In the genomic region with DNA sequence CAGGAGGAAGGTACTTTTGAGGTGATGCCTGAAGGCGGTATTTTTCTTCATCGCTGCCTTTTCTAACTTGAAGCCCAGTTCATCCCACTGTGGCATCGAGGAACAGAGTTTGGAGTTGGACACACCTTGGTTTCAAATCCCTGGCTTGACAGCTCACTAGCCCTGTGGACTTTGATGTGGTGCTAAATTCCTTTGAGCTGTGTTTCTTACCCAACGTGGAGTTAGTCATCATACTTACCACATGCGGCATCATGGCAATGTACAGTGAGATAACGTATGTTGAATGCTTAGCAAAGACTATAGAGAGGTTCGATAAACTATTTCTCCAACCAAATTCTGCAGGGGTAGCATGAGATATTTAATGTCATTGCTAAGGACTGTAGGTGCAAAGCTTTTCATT, we compare ENCODE assay signal across 8 cellular contexts. TPM values are rescaled to one million over a fixed set of nuclear protein-coding genes. Genes with fewer than 3 reads are reported as not detected.
A peak's percentile ranks its signal among the peaks of the same experiment; 100 is the strongest.
DNase-seq lines count a peak whose midpoint lies in the region; ATAC-seq and TF ChIP-seq lines count a peak whose summit lies in the region.

No MANE protein-coding gene starts in this region.

- peak overlapping the region; percentile 41 to 49 for H3K18ac ChIP-seq in mesenchymal stem cell (ENCODE audit: low read depth in 1 of 2, low read length in 2 of 2)

- no peak overlapping the region for H2BK15ac ChIP-seq in mesenchymal stem cell (ENCODE audit: low read depth, poor library complexity, severe bottlenecking)

- 56% methylated on average over 4 of the region's 7 CpGs for WGBS in mesenchymal stem cell
- WGBS in thyroid gland, 2 donors: 73 to 80% methylated on average over 7 of the region's 7 CpGs

- TF ChIP-seq CTCF in AG04450 (IDR thresholded peaks at IDR 0.05; ENCODE audit: low read depth, low read length): no peak
- no peak for TF ChIP-seq CTCF in thyroid gland (IDR thresholded peaks at IDR 0.05)

- peak overlapping the region; percentile 57 for H3K4me2 ChIP-seq in mesenchymal stem cell (ENCODE audit: low read length, poor library complexity, severe bottlenecking)

- no peaks in the 10 kb centered on the region for H3K79me1 ChIP-seq in mesenchymal stem cell (replicated peaks; ENCODE audit: low read length, poor library complexity, severe bottlenecking)

- intact Hi-C loops in thyroid gland (cut with DNase I): no loop called here

- no peak for ATAC-seq in HG03432 (IDR thresholded peaks at IDR 0.05; ENCODE audit: unreplicated experiment)

- no peak overlapping the region for H4K91ac ChIP-seq in mesenchymal stem cell (ENCODE audit: low read length)

- peak; percentile 53 for DNase-seq in AG04450 (ENCODE audit: low read depth, low spot score)
- no peak for DNase-seq in caudate nucleus (lab: John Stamatoyannopoulos, UW)
- DNase-seq in mesenchymal stem cell: peak; percentile 92
- no peak for DNase-seq in ureter (ENCODE audit: low spot score)
- DNase-seq in thyroid gland: no peak
- no peak for DNase-seq in NCI-H446 treated with DMSO at 0.1 percent for 48 hours (lab: John Stamatoyannopoulos, UW)

- H3K27ac ChIP-seq in AG04450 (ENCODE audit: low read depth, low read length) (no peak overlapping the region), HUES48 (ENCODE audit: low read depth, low read length) (peak overlapping the region; percentile 59), caudate nucleus (ENCODE audit: low read depth, low read length) (peak overlapping the region; percentile 96), mesenchymal stem cell (ENCODE audit: low read length, poor library complexity, severe bottlenecking) (peak overlapping the region; percentile 82), thyroid gland (peak overlapping the region in 1 of 3 donors; percentile 39)

- no peak overlapping the region for H3K23ac ChIP-seq in mesenchymal stem cell (ENCODE audit: low read length in 2 of 2)

- H3K9ac ChIP-seq in HUES48 (ENCODE audit: low read depth, low read length) (no peak overlapping the region), mesenchymal stem cell (ENCODE audit: low read length) (no peak overlapping the region)

- H3K4ac ChIP-seq in mesenchymal stem cell (ENCODE audit: low read depth in 1 of 2, low read length in 2 of 2): no peak overlapping the region

- H4K8ac ChIP-seq in mesenchymal stem cell (ENCODE audit: low read length): no peak overlapping the region

- H2BK12ac ChIP-seq in mesenchymal stem cell (ENCODE audit: low read length in 2 of 2): peak overlapping the region in 1 of 2 experiments; percentile 23

- H2BK120ac ChIP-seq in mesenchymal stem cell (ENCODE audit: low read depth, low read length): no peak overlapping the region

- no peak overlapping the region for H2AFZ ChIP-seq in mesenchymal stem cell (ENCODE audit: low read depth, low read length)

- H3K4me3 ChIP-seq in AG04450 (ENCODE audit: low read depth, low read length) (no peak overlapping the region), HUES48 (ENCODE audit: low read depth, low read length) (peak overlapping the region; percentile 52), mesenchymal stem cell (ENCODE audit: insufficient read depth in 1 of 2, low read depth in 1 of 2, low read length in 2 of 2) (no peak overlapping the region), thyroid gland (replicated peaks in 1 of 3) (no peak overlapping the region)

- H3K4me1 ChIP-seq in HUES48 (ENCODE audit: control insufficient read depth, insufficient read depth, low read length) (peaks cover 50% of the 10 kb centered on the region), mesenchymal stem cell (ENCODE audit: control insufficient read depth, insufficient read depth, low read depth, low read length) (peaks cover 33% of the 10 kb centered on the region), thyroid gland (peaks cover 36 to 54% of the 10 kb centered on the region in 2 donors)

- H2AK5ac ChIP-seq in mesenchymal stem cell (ENCODE audit: low read length, severe bottlenecking): peak overlapping the region; percentile 22

- H3K36me3 ChIP-seq in HUES48 (ENCODE audit: control insufficient read depth, insufficient read depth, low read length) (0 out of 2 replicates have a peak, but pooled peaks cover 3% of the 10 kb centered on the region), mesenchymal stem cell (ENCODE audit: control insufficient read depth in 1 of 2, insufficient read depth in 2 of 2, low read depth in 1 of 2, low read length in 2 of 2) (peaks cover 0 to 3% of the 10 kb centered on the region in 2 experiments), thyroid gland (no peaks in the 10 kb centered on the region)

- peak overlapping the region; percentile 81 for H2BK5ac ChIP-seq in mesenchymal stem cell (ENCODE audit: low read depth, low read length, poor library complexity, severe bottlenecking)

- CTCF ChIA-PET in AG04450 (lab: Charles Lee): interaction anchor here (1.2 to 1.8 kb wide), 3 partner anchors 54 to 168 kb away, joined by 3 to 5 read pairs (median 4); no protein-coding TSS in a partner anchor

- no peak for TF ChIP-seq POLR2A in thyroid gland (IDR thresholded peaks at IDR 0.05)

- H3K14ac ChIP-seq in mesenchymal stem cell (ENCODE audit: low read length in 2 of 2): no peak overlapping the region

- H3K9me3 ChIP-seq in AG04450 (ENCODE audit: control insufficient read depth, insufficient read depth, low read length) (no peaks in the 10 kb centered on the region; the same call in 1 of the 2 replicates), HUES48 (ENCODE audit: control insufficient read depth, insufficient read depth, low read length) (no peaks in the 10 kb centered on the region), mesenchymal stem cell (ENCODE audit: control insufficient read depth, low read length) (peaks cover 9% of the 10 kb centered on the region), thyroid gland (no peaks in the 10 kb centered on the region)

- POLR2A ChIA-PET in AG04450 (lab: Yijun Ruan, JAX): interaction anchor here (0.8 kb wide), 1 partner anchor 51 kb away, joined by 3 read pairs; no protein-coding TSS in a partner anchor

- peaks cover 8% of the 10 kb centered on the region for H3K27me3 ChIP-seq in AG04450 (ENCODE audit: control insufficient read depth, insufficient read depth, low read length)
- peaks cover 5% of the 10 kb centered on the region; the same call in 1 of the 2 replicates for H3K27me3 ChIP-seq in HUES48 (ENCODE audit: control insufficient read depth, insufficient read depth, low read length)
- H3K27me3 ChIP-seq in mesenchymal stem cell (ENCODE audit: control insufficient read depth in 1 of 2, insufficient read depth in 1 of 2, low read length in 2 of 2): peaks cover 0 to 59% of the 10 kb centered on the region in 2 experiments
- H3K27me3 ChIP-seq in thyroid gland: no peaks in the 10 kb centered on the region

RNA-seq across cellular contexts. Expression of a gene that starts 3.4 kb away (rescaled TPM):
- 6.4 and 6.6 TPM in 2 replicates for polyA plus RNA-seq in AG04450 (2011; rRNA removed)
- polyA minus RNA-seq in AG04450 (2011; rRNA and poly(A)+ RNA removed): 8.1 and 12.0 TPM in 2 replicates
- 14.9 TPM for polyA plus RNA-seq in mesenchymal stem cell (2013, experiment 1 of 2)
- polyA plus RNA-seq in mesenchymal stem cell (2013, experiment 2 of 2): 14.3 TPM
- total RNA-seq in ureter: 111 TPM
- total RNA-seq in thyroid gland: 10 to 100 TPM; 41.0 to 83.0 (median 54.6) TPM

Comparison
In these comparisons a context has a peak if more than half of its experiments do, and no peak if none do; other contexts are left out.
1. DNase-seq: peak in AG04450 (single experiment) and mesenchymal stem cell (single experiment); none in caudate nucleus (0 of 61), ureter (single experiment), thyroid gland (0 of 2) and NCI-H446 treated with DMSO at 0.1 percent for 48 hours (single experiment).